In genomic region chr10:59362991-59363390, GRCh38 we compare ENCODE assay signal across 8 cellular contexts.
DNase-seq lines count a peak whose midpoint lies in the region.

No MANE protein-coding gene starts in this region.

- DNase-seq in EH (ENCODE audit: low read depth) (peak; percentile 31), NCI-H146 treated with DMSO at 0.1 percent for 48 hours (lab: John Stamatoyannopoulos, UW; ENCODE audit: unreplicated experiment) (peak; percentile 82), astrocyte of the hippocampus (ENCODE audit: low read depth, low spot score) (peak; percentile 72), hippocampal formation (lab: John Stamatoyannopoulos, UW) (peak; percentile 67 to 81), putamen (ENCODE audit: low spot score) (peak; percentile 72), UCSD-AML1 (lab: John Stamatoyannopoulos, UW; ENCODE audit: unreplicated experiment) (no peak), NCI-H2171 treated with DMSO at 0.1 percent for 48 hours (lab: John Stamatoyannopoulos, UW) (no peak), NOMO-1 treated with dmso at 0.1 percent for 144 hours (lab: John Stamatoyannopoulos, UW; ENCODE audit: unreplicated experiment) (no peak)

Comparison
In these comparisons a context has a peak if more than half of its experiments do, and no peak if none do; other contexts are left out.
1. DNase-seq: peak in EH (single experiment), NCI-H146 treated with DMSO at 0.1 percent for 48 hours (single experiment), astrocyte of the hippocampus (single experiment), hippocampal formation (2 of 2) and putamen (single experiment); none in UCSD-AML1 (single experiment), NCI-H2171 treated with DMSO at 0.1 percent for 48 hours (single experiment) and NOMO-1 treated with dmso at 0.1 percent for 144 hours (single experiment).